ENCODE assay signal across 1 cellular context in the genomic region with DNA sequence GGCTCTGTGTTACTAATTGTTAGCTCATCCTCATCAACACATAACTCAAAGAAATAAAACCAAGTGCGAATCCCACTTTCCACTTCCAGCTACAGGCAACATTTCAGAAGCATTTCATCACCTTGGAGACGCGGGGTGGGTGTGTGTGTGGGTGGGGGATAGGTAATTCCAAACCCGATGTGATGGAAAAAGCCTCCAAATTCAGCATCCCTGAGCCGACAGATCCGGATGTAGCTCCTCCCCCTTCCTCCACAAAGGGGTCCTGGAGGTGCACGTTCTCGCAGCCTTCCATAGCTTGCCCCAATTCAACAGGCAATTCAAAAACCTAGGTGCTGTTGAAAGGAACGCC.
TF ChIP-seq lines count a peak whose summit lies in the region.

No MANE protein-coding gene starts in this region.

TF ChIP-seq in WTC11, 78 proteins besides CTCF, POLR2A, EP300 and RAD21 (continued from another document):
- TF ChIP-seq, protein P1, sequence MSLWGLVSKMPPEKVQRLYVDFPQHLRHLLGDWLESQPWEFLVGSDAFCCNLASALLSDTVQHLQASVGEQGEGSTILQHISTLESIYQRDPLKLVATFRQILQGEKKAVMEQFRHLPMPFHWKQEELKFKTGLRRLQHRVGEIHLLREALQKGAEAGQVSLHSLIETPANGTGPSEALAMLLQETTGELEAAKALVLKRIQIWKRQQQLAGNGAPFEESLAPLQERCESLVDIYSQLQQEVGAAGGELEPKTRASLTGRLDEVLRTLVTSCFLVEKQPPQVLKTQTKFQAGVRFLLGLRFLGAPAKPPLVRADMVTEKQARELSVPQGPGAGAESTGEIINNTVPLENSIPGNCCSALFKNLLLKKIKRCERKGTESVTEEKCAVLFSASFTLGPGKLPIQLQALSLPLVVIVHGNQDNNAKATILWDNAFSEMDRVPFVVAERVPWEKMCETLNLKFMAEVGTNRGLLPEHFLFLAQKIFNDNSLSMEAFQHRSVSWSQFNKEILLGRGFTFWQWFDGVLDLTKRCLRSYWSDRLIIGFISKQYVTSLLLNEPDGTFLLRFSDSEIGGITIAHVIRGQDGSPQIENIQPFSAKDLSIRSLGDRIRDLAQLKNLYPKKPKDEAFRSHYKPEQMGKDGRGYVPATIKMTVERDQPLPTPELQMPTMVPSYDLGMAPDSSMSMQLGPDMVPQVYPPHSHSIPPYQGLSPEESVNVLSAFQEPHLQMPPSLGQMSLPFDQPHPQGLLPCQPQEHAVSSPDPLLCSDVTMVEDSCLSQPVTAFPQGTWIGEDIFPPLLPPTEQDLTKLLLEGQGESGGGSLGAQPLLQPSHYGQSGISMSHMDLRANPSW (CRISPR knock-in tag; conservative IDR thresholded peaks at IDR 0.05; ENCODE audit: low read depth): no peak
- TF ChIP-seq FOXP1 (CRISPR knock-in tag; IDR thresholded peaks at IDR 0.05; ENCODE audit: borderline replicate concordance): no peak
- TF ChIP-seq, protein P2, sequence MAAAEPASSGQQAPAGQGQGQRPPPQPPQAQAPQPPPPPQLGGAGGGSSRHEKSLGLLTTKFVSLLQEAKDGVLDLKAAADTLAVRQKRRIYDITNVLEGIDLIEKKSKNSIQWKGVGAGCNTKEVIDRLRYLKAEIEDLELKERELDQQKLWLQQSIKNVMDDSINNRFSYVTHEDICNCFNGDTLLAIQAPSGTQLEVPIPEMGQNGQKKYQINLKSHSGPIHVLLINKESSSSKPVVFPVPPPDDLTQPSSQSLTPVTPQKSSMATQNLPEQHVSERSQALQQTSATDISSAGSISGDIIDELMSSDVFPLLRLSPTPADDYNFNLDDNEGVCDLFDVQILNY (CRISPR knock-in tag; IDR thresholded peaks at IDR 0.05): no peak
- TF ChIP-seq, protein P3, sequence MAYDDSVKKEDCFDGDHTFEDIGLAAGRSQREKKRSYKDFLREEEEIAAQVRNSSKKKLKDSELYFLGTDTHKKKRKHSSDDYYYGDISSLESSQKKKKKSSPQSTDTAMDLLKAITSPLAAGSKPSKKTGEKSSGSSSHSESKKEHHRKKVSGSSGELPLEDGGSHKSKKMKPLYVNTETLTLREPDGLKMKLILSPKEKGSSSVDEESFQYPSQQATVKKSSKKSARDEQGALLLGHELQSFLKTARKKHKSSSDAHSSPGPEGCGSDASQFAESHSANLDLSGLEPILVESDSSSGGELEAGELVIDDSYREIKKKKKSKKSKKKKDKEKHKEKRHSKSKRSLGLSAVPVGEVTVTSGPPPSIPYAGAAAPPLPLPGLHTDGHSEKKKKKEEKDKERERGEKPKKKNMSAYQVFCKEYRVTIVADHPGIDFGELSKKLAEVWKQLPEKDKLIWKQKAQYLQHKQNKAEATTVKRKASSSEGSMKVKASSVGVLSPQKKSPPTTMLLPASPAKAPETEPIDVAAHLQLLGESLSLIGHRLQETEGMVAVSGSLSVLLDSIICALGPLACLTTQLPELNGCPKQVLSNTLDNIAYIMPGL (CRISPR knock-in tag; IDR thresholded peaks at IDR 0.05): no peak
- TF ChIP-seq NR3C1 (CRISPR knock-in tag; conservative IDR thresholded peaks at IDR 0.05; ENCODE audit: low read depth): no peak
